In the genomic region with DNA sequence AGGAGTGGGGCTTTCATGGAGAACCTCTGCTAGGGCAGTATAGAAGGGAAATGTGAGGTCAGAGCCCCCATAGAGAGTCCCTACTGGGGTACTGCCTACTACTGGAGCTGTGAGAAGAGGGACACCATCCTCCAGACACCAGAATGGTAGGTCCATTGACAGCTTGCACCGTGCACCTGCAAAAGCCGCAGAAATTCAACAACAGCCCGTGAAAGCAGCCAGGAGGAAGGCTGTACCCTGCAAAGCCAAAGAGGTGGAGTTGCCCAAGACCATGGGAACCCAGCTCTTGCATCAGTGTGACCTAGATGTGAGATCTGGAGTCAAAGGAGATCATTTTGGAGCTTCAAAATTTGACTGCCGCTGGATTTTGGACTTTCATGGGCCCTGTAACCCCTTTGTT, we compare ENCODE assay signal across 24 cellular contexts.
"Had no signal": no experiment of that assay in that cellular context is flagged by ENCODE, and none has a peak within 500 bp of the region (broad histone marks: within the 10 kb centered on the region; RNA-seq: fewer than 3 reads in every experiment).

No MANE protein-coding gene starts in this region.

- ATAC-seq: effector memory CD8-positive, alpha-beta T cell; esophagus mucosa; foreskin keratinocyte; gastrocnemius medialis; gastroesophageal sphincter; heart left ventricle; heart right ventricle had no signal

- DNase-seq: colonic mucosa; cortex of kidney; dermis blood vessel endothelial cell; dorsolateral prefrontal cortex; effector CD4-positive, alpha-beta T cell; effector CD8-positive, alpha-beta T cell; effector memory CD4-positive, alpha-beta T cell; effector memory CD8-positive, alpha-beta T cell; endodermal cell; erythroblast; esophagus squamous epithelium; foreskin fibroblast; foreskin keratinocyte; foreskin melanocyte; gastrocnemius medialis; glutamatergic neuron; head of caudate nucleus; heart left ventricle; heart right ventricle had no signal

- H3K9me3 ChIP-seq: colonic mucosa, esophagus muscularis mucosa, esophagus squamous epithelium, gastrocnemius medialis, heart left ventricle, heart right ventricle had no signal

- H3K4me1 ChIP-seq: colonic mucosa, gastrocnemius medialis, gastroesophageal sphincter had no signal

- H3K4me3 ChIP-seq: colonic mucosa, coronary artery, dorsolateral prefrontal cortex, esophagus muscularis mucosa, esophagus squamous epithelium, gastrocnemius medialis, gastroesophageal sphincter, heart left ventricle, heart right ventricle had no signal

- H3K27ac ChIP-seq: colonic mucosa, coronary artery, dorsolateral prefrontal cortex, epithelial cell of prostate, esophagus muscularis mucosa, esophagus squamous epithelium, foreskin keratinocyte, gastrocnemius medialis, gastroesophageal sphincter, heart left ventricle, heart right ventricle had no signal

- H3K36me3 ChIP-seq: colonic mucosa, esophagus muscularis mucosa, esophagus squamous epithelium, gastrocnemius medialis, gastroesophageal sphincter, heart left ventricle, heart right ventricle had no signal

- H3K27me3 ChIP-seq: colonic mucosa, dorsolateral prefrontal cortex, esophagus muscularis mucosa, esophagus squamous epithelium, foreskin keratinocyte, gastrocnemius medialis, gastroesophageal sphincter, heart left ventricle, heart right ventricle had no signal
